In genomic region chr3:49839193-49839809, GRCh38 we compare ENCODE assay signal across 8 cellular contexts. TPM values are rescaled to one million over a fixed set of nuclear protein-coding genes. Genes with fewer than 3 reads are reported as not detected.
A peak's percentile ranks its signal among the peaks of the same experiment; 100 is the strongest.
DNase-seq lines count a peak whose midpoint lies in the region; ATAC-seq and TF ChIP-seq lines count a peak whose summit lies in the region.

No MANE protein-coding gene starts in this region.

- no peak overlapping the region for H3K4me2 ChIP-seq in mammary epithelial cell (ENCODE audit: insufficient read depth, low read depth, low read length)

- no peaks in the 10 kb centered on the region for H4K20me1 ChIP-seq in mammary epithelial cell (ENCODE audit: insufficient read depth, low read length)

- TF ChIP-seq CTCF in WTC11 (IDR thresholded peaks at IDR 0.05) (peak; percentile 65), mammary epithelial cell (conservative IDR thresholded peaks at IDR 0.05 in 1 of 2, IDR thresholded peaks at IDR 0.05 in 1 of 2; ENCODE audit: extremely low read depth in 1 of 2, insufficient read depth in 1 of 2, low read depth in 1 of 2, low read length in 2 of 2) (peak; percentile 93 to 98)

- CTCF ChIA-PET in WTC11 (lab: Charles Lee), result interaction anchor here (0.6 to 7.3 kb wide), 48 partner anchors 9 to 378 kb away, joined by 3 to 207 read pairs (median 5); partner anchors contain the start of genes AMIGO3, GMPPB, INKA1 and IP6K1
- CTCF ChIA-PET in mammary epithelial cell (lab: Charles Lee; ENCODE audit: low non-redundant PET), result interaction anchor here (0.6 kb wide), 2 partner anchors 16 to 90 kb away, joined by 4 to 10 read pairs; no protein-coding TSS in a partner anchor

- no peak overlapping the region for H3K4me3 ChIP-seq in mammary epithelial cell (replicated peaks in 1 of 3; ENCODE audit: insufficient read depth in 1 of 3, low read depth in 2 of 3, low read length in 3 of 3)

- no TSS peak for BruUV-seq in mammary epithelial cell (replicated peaks; lab: Mats Ljungman, UMichigan)

- ATAC-seq in WTC11, result peak; percentile 54
- no peak for ATAC-seq in GM21447 (IDR thresholded peaks at IDR 0.05; ENCODE audit: unreplicated experiment)

- H3K4me1 Mint-ChIP-seq in WTC11, result peaks cover 17% of the 10 kb centered on the region

- H3K27ac Mint-ChIP-seq in WTC11, result no peak overlapping the region

- no peak overlapping the region for H3K4me3 Mint-ChIP-seq in WTC11

- H3K27me3 Mint-ChIP-seq in WTC11 (ENCODE audit: low read depth), result no peaks in the 10 kb centered on the region

- POLR2A ChIA-PET in WTC11 (lab: Charles Lee), result interaction anchor here (0.7 to 1.1 kb wide), 3 partner anchors 32 to 37 kb away, joined by 3 to 11 read pairs (median 4); partner anchors contain the start of gene INKA1

- no peak overlapping the region for H3K27ac ChIP-seq in mammary epithelial cell (ENCODE audit: insufficient read depth, low read depth, low read length)

- H3K9me3 Mint-ChIP-seq in WTC11, result 0 out of 2 replicates have a peak, but pooled peaks cover 3% of the 10 kb centered on the region

- H3K36me3 Mint-ChIP-seq in WTC11, result peaks cover 42% of the 10 kb centered on the region

- peak; percentile 67 for DNase-seq in NCI-H510A treated with DMSO at 0.1 percent for 48 hours (lab: John Stamatoyannopoulos, UW)
- DNase-seq in NCI-H510A (lab: John Stamatoyannopoulos, UW), result no peak
- peak; percentile 64 for DNase-seq in NCI-H2196 (lab: John Stamatoyannopoulos, UW; ENCODE audit: unreplicated experiment)
- DNase-seq in WTC11 (ENCODE audit: low spot score), result peak; percentile 78
- peak; percentile 52 for DNase-seq in mammary epithelial cell
- peak; percentile 72 for DNase-seq in islet precursor cell
- DNase-seq in stimulated activated CD4-positive, alpha-beta T cell treated with anti-CD3 and anti-CD28 coated beads, Interleukin-15, amount 100 ng/mL, for 48 hours (ENCODE audit: low read depth in 2 of 2), result peak; percentile 51 to 71

- in situ Hi-C loops in mammary epithelial cell (cut with MboI; ENCODE audit: low sequenced_read_pairs in 2 of 2), result loop anchor here in 1 of 2 donors (10.0 kb wide), 1 partner anchor 134 kb away; no protein-coding TSS in a partner anchor

- H3K9me3 ChIP-seq in mammary epithelial cell (replicated peaks; ENCODE audit: insufficient read depth, low read length), result no peaks in the 10 kb centered on the region

- dilution Hi-C loops in mammary epithelial cell (cut with HindIII; ENCODE audit: low sequenced_read_pairs), result loop anchor here (5.0 to 10.0 kb wide), 2 partner anchors 47 to 56 kb away; no protein-coding TSS in a partner anchor

- no peak overlapping the region for H2AFZ ChIP-seq in mammary epithelial cell (ENCODE audit: low read depth, low read length)

- H3K79me2 ChIP-seq in mammary epithelial cell (ENCODE audit: insufficient read depth, low read length), result no peaks in the 10 kb centered on the region

- H3K36me3 ChIP-seq in mammary epithelial cell (ENCODE audit: insufficient read depth, low read length), result no peaks in the 10 kb centered on the region

- no peaks in the 10 kb centered on the region for H3K27me3 ChIP-seq in mammary epithelial cell (ENCODE audit: insufficient read depth, low read length)

- intact Hi-C loops in mammary epithelial cell (cut with micrococcal nuclease), result loop anchor here (1.0 kb wide), 4 partner anchors 37 to 300 kb away; partner anchors contain the start of gene AMIGO3

- no peak overlapping the region for H3K9ac ChIP-seq in mammary epithelial cell (ENCODE audit: insufficient read depth, low read length)

- H3K4me1 ChIP-seq in mammary epithelial cell (ENCODE audit: insufficient read depth, low read length), result no peaks in the 10 kb centered on the region

- WGBS in mammary epithelial cell (ENCODE audit: low coverage, missing lambda C conversion rate), result 61% methylated on average over 6 of the region's 6 CpGs

TF ChIP-seq in WTC11, 78 proteins besides CTCF, POLR2A, EP300 and RAD21:
- TF ChIP-seq IRF1 (CRISPR knock-in tag; IDR thresholded peaks at IDR 0.05) (no peak), PREB (CRISPR knock-in tag; IDR thresholded peaks at IDR 0.05; ENCODE audit: borderline replicate concordance) (no peak), TP53 (CRISPR knock-in tag; IDR thresholded peaks at IDR 0.05) (no peak), ZNF263 (CRISPR knock-in tag; IDR thresholded peaks at IDR 0.05; ENCODE audit: low read depth) (no peak), E2F1 (CRISPR knock-in tag; IDR thresholded peaks at IDR 0.05) (no peak), ATF3 (CRISPR knock-in tag; conservative IDR thresholded peaks at IDR 0.05) (no peak), ZNF317 (CRISPR knock-in tag; IDR thresholded peaks at IDR 0.05; ENCODE audit: borderline replicate concordance, low read depth) (no peak)
- TF ChIP-seq, protein P1, sequence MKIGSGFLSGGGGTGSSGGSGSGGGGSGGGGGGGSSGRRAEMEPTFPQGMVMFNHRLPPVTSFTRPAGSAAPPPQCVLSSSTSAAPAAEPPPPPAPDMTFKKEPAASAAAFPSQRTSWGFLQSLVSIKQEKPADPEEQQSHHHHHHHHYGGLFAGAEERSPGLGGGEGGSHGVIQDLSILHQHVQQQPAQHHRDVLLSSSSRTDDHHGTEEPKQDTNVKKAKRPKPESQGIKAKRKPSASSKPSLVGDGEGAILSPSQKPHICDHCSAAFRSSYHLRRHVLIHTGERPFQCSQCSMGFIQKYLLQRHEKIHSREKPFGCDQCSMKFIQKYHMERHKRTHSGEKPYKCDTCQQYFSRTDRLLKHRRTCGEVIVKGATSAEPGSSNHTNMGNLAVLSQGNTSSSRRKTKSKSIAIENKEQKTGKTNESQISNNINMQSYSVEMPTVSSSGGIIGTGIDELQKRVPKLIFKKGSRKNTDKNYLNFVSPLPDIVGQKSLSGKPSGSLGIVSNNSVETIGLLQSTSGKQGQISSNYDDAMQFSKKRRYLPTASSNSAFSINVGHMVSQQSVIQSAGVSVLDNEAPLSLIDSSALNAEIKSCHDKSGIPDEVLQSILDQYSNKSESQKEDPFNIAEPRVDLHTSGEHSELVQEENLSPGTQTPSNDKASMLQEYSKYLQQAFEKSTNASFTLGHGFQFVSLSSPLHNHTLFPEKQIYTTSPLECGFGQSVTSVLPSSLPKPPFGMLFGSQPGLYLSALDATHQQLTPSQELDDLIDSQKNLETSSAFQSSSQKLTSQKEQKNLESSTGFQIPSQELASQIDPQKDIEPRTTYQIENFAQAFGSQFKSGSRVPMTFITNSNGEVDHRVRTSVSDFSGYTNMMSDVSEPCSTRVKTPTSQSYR (CRISPR knock-in tag; IDR thresholded peaks at IDR 0.05), result no peak
- TF ChIP-seq, protein P2, sequence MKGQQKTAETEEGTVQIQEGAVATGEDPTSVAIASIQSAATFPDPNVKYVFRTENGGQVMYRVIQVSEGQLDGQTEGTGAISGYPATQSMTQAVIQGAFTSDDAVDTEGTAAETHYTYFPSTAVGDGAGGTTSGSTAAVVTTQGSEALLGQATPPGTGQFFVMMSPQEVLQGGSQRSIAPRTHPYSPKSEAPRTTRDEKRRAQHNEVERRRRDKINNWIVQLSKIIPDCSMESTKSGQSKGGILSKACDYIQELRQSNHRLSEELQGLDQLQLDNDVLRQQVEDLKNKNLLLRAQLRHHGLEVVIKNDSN (CRISPR knock-in tag; IDR thresholded peaks at IDR 0.05), result no peak

RNA-seq across cellular contexts. Expression of gene TRAIP, which starts 17.1 kb away (rescaled TPM):
- 25.9 to 31.8 TPM (median 29.9 TPM) in 3 replicates for total RNA-seq in WTC11 (2021)
- 10 to 100 TPM in 1 of 2 donors, 1 to 10 TPM in 1; 1.7 to 12.6 TPM for total RNA-seq in mammary epithelial cell
- polyA plus RNA-seq in mammary epithelial cell, result 12.9 TPM
- polyA minus RNA-seq in mammary epithelial cell, result 29.5 TPM

RNA-seq across cellular contexts. Expression of gene UBA7, which starts 25.5 kb away (rescaled TPM):
- total RNA-seq in WTC11 (2021) (1.2 to 1.9 TPM (median 1.6 TPM) in 3 replicates), mammary epithelial cell (10 to 100 TPM in 1 of 2 donors, 1 to 10 TPM in 1; 9.1 to 11.3 TPM)
- 8.3 TPM for polyA plus RNA-seq in mammary epithelial cell
- 35.9 TPM for polyA minus RNA-seq in mammary epithelial cell

RNA-seq across cellular contexts. Expression of gene CAMKV, which starts 30.4 kb away (rescaled TPM):
- total RNA-seq in WTC11 (2021), result 56.0 to 58.2 TPM (median 56.6 TPM) in 3 replicates
- under 1 TPM in 1 of 2 donors, not detected in 1; 0.35 TPM for total RNA-seq in mammary epithelial cell
- polyA plus RNA-seq in mammary epithelial cell, result 0.03 TPM
- not detected for polyA minus RNA-seq in mammary epithelial cell

RNA-seq across cellular contexts. Expression of gene INKA1, which starts 36.2 kb away (rescaled TPM):
- total RNA-seq in WTC11 (2021) (1.4 to 2.0 TPM (median 1.5 TPM) in 3 replicates), mammary epithelial cell (10 to 100 TPM; 17.3 to 22.6 TPM)
- 26.8 TPM for polyA plus RNA-seq in mammary epithelial cell
- polyA minus RNA-seq in mammary epithelial cell, result 11.1 TPM

RNA-seq across cellular contexts. Expression of gene CDHR4, which starts 39.6 kb away (rescaled TPM):
- total RNA-seq in WTC11 (2021) (0.17 to 0.69 TPM (median 0.39 TPM) in 3 replicates), mammary epithelial cell (under 1 TPM; 0.33 to 0.40 TPM)
- polyA plus RNA-seq in mammary epithelial cell, result not detected
- not detected for polyA minus RNA-seq in mammary epithelial cell

Comparison
In these comparisons a context has a peak if more than half of its experiments do, and no peak if none do; other contexts are left out.
1. RNA of gene CAMKV, which starts 30.4 kb away (total RNA-seq): 56.0 to 58.2 TPM in WTC11; 0.35 TPM in mammary epithelial cell; every median in the first group is over 10 times any median in the second.